In genomic region chr12:93766802-93767523, GRCh38 we compare ENCODE assay signal across 8 cellular contexts.
A peak's percentile ranks its signal among the peaks of the same experiment; 100 is the strongest.
DNase-seq lines count a peak whose midpoint lies in the region; ATAC-seq, FAIRE-seq and TF ChIP-seq lines count a peak whose summit lies in the region.

No MANE protein-coding gene starts in this region.

- H3K9ac ChIP-seq in OCI-LY3 (ENCODE audit: low read length) (no peak overlapping the region), kidney (ENCODE audit: low read length in 2 of 2) (peak overlapping the region in 1 of 2 donors; percentile 8)

- H3K4me1 ChIP-seq in OCI-LY3 (ENCODE audit: low read length) (peaks cover 11% of the 10 kb centered on the region; the same call in 1 of the 2 replicates), kidney (ENCODE audit: control insufficient read depth in 1 of 2, insufficient read depth in 1 of 2, low read depth in 1 of 2, low read length in 2 of 2) (peaks cover 5 to 15% of the 10 kb centered on the region in 2 donors)

- no peak overlapping the region for H2AFZ ChIP-seq in OCI-LY3 (ENCODE audit: low read depth, low read length)

- no peak overlapping the region for H3K27ac ChIP-seq in AG04450 (ENCODE audit: low read depth, low read length)
- H3K27ac ChIP-seq in OCI-LY3 (ENCODE audit: low read length) = no peak overlapping the region
- H3K27ac ChIP-seq in brain microvascular endothelial cell = no peak overlapping the region
- peak overlapping the region; percentile 24 to 36 for H3K27ac ChIP-seq in kidney (ENCODE audit: low read depth in 2 of 2, low read length in 2 of 2)

- H3K4me2 ChIP-seq in OCI-LY3 (ENCODE audit: low read length) = peak overlapping the region; percentile 20; the same call in 1 of the 2 replicates

- FAIRE-seq in kidney (lab: Jason Lieb, UNC) = peak; percentile 82

- H3K79me2 ChIP-seq in OCI-LY3 (ENCODE audit: low read length) = no peaks in the 10 kb centered on the region

- H3K36me3 ChIP-seq in OCI-LY3 (replicated peaks; ENCODE audit: low read depth, low read length) (no peaks in the 10 kb centered on the region), brain microvascular endothelial cell (replicated peaks) (no peaks in the 10 kb centered on the region), kidney (ENCODE audit: control insufficient read depth in 1 of 2, insufficient read depth in 2 of 2, low read length in 2 of 2) (no peaks in the 10 kb centered on the region)

- H3K9me3 ChIP-seq in AG04450 (ENCODE audit: control insufficient read depth, insufficient read depth, low read length) (no peaks in the 10 kb centered on the region), OCI-LY3 (ENCODE audit: insufficient read depth, low read length) (no peaks in the 10 kb centered on the region), kidney (ENCODE audit: control insufficient read depth in 1 of 2, low read length in 2 of 2) (no peaks in the 10 kb centered on the region)

- H4K20me1 ChIP-seq in OCI-LY3 (ENCODE audit: insufficient read depth, low read length) = no peaks in the 10 kb centered on the region

- in situ Hi-C loops in GM13977 (cut with MboI; ENCODE audit: low pct_unique_long_range_greater_than_20kb, low sequenced_read_pairs, unreplicated experiment) (loop anchor here (25.0 kb wide), 1 partner anchor 320 kb away; no protein-coding TSS in a partner anchor), brain microvascular endothelial cell (cut with HindIII; ENCODE audit: low pct_ligation_motif_present, low sequenced_read_pairs) (no loop called here)

- no peak for ATAC-seq in GM18868 (IDR thresholded peaks at IDR 0.05; ENCODE audit: unreplicated experiment)

- DNase-seq in AG04450 (ENCODE audit: low read depth, low spot score) = no peak
- peak; percentile 59 for DNase-seq in GM13977 (ENCODE audit: low spot score)
- peak; percentile 69 for DNase-seq in brain microvascular endothelial cell
- DNase-seq in kidney = no peak
- DNase-seq in stromal cell of bone marrow (ENCODE audit: low read depth) = peak; percentile 75
- no peak for DNase-seq in NCI-H524 treated with DMSO at 0.1 percent for 48 hours (lab: John Stamatoyannopoulos, UW)

- H3K4me3 ChIP-seq in AG04450 (ENCODE audit: low read depth, low read length) (no peak overlapping the region), OCI-LY3 (ENCODE audit: low read length) (no peak overlapping the region), brain microvascular endothelial cell (ENCODE audit: low read depth, low read length) (no peak overlapping the region), kidney (ENCODE audit: low read length in 2 of 2) (no peak overlapping the region)

- POLR2A ChIA-PET in AG04450 (lab: Yijun Ruan, JAX) = interaction anchor here (0.6 kb wide), 1 partner anchor 308 kb away, joined by 7 read pairs; no protein-coding TSS in a partner anchor

- CTCF ChIA-PET in AG04450 (lab: Charles Lee) = interaction anchor here (0.5 to 6.6 kb wide), 33 partner anchors 9 to 779 kb away, joined by 3 to 208 read pairs (median 3); no protein-coding TSS in a partner anchor

- peak; percentile 72 for TF ChIP-seq CTCF in AG04450 (IDR thresholded peaks at IDR 0.05; ENCODE audit: low read depth, low read length)
- TF ChIP-seq CTCF in GM13977 (IDR thresholded peaks at IDR 0.05; ENCODE audit: extremely low read depth, insufficient read depth, missing control alignments) = peak; percentile 67
- peak; percentile 62 for TF ChIP-seq CTCF in OCI-LY3 (IDR thresholded peaks at IDR 0.05; ENCODE audit: low read depth, low read length)
- peak; percentile 76 for TF ChIP-seq CTCF in brain microvascular endothelial cell (IDR thresholded peaks at IDR 0.05; ENCODE audit: low read depth, low read length, missing control alignments)
- peak; percentile 55 for TF ChIP-seq CTCF in kidney (IDR thresholded peaks at IDR 0.05; ENCODE audit: borderline replicate concordance, extremely low read depth, insufficient read depth)

- intact Hi-C loops in kidney (cut with DNase I) = no loop called here

- H3K27me3 ChIP-seq in AG04450 (ENCODE audit: control insufficient read depth, insufficient read depth, low read length) (no peaks in the 10 kb centered on the region), OCI-LY3 (ENCODE audit: low read depth, low read length) (no peaks in the 10 kb centered on the region), brain microvascular endothelial cell (replicated peaks) (no peaks in the 10 kb centered on the region)

Comparison
In these comparisons a context has a peak if more than half of its experiments do, and no peak if none do; other contexts are left out.
1. DNase-seq: peak in GM13977 (single experiment), brain microvascular endothelial cell (single experiment) and stromal cell of bone marrow (single experiment); none in AG04450 (single experiment), kidney (single experiment) and NCI-H524 treated with DMSO at 0.1 percent for 48 hours (single experiment).
2. H3K27ac ChIP-seq: peak in kidney (2 of 2); none in AG04450 (single experiment), OCI-LY3 (single experiment) and brain microvascular endothelial cell (single experiment).
3. Peak in every context shown above with its lines, with median percentiles within 50 percentile points of each other: CTCF ChIP-seq.